In the genomic region with DNA sequence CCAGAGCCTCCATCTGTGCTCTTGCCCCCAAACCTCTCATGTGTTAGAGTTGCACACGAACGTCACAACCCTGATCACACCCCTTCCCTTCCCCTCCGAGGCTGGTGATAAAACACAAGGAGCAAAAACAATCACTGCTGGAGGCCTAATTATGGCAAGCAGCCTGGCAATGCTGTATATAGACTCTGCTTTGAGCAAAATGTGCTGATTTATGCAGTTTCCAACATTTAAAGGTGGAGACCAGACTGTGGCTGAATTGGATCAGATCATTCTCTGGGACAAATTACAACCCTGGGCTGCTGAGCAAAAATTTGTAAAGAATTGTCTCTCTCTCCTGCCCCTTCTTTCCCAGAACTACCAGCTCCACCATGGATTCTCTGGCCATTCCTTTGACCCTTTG, we compare ENCODE assay signal across 29 cellular contexts.
"Had no signal": no experiment of that assay in that cellular context is flagged by ENCODE, and none has a peak within 500 bp of the region (broad histone marks: within the 10 kb centered on the region; RNA-seq: fewer than 3 reads in every experiment).

No MANE protein-coding gene starts in this region.

- DNase-seq: activated CD4-positive, alpha-beta memory T cell treated with anti-CD3 and anti-CD28 coated beads for 36 hours; activated CD4-positive, alpha-beta T cell treated with anti-CD3 and anti-CD28 coated beads for 36 hours; activated CD4-positive, alpha-beta T cell treated with anti-CD3 and anti-CD28 coated beads, Interleukin-2, amount 10 ng/mL, durations not matched to agents 24 days and 14 days; activated CD4-positive, CD25-positive, alpha-beta regulatory T cell; activated CD4-positive, CD25-positive, alpha-beta regulatory T cell treated with anti-CD3 and anti-CD28 coated beads, Interleukin-2, amount 50 U/mL, for 72 hours; activated CD8-positive, alpha-beta memory T cell treated with anti-CD3 and anti-CD28 coated beads, Interleukin-2, amount 10 ng/mL, durations not matched to agents 7 days and 5 days; activated CD8-positive, alpha-beta memory T cell treated with anti-CD3 and anti-CD28 coated beads, Interleukin-2, amount 50 U/mL, for 4 hours; activated CD8-positive, alpha-beta T cell treated with anti-CD3 and anti-CD28 coated beads, Interleukin-2, amount 10 ng/mL, durations not matched to agents 7 days and 5 days; activated gamma-delta T cell; activated naive CD4-positive, alpha-beta T cell; activated naive CD4-positive, alpha-beta T cell treated with anti-CD3 and anti-CD28 coated beads, Interleukin-2, amount 10 ng/mL, durations not matched to agents 7 days and 5 days; activated naive CD8-positive, alpha-beta T cell treated with anti-CD3 and anti-CD28 coated beads, Interleukin-2, amount 10 ng/mL, durations not matched to agents 7 days and 5 days; activated T-cell treated with anti-CD3 and anti-CD28 coated beads, Interleukin-2, amount 50 U/mL, for 1 hour; activated T-cell treated with anti-CD3 and anti-CD28 coated beads, Interleukin-2, amount 50 U/mL, for 72 hours; central memory CD4-positive, alpha-beta T cell; cerebellar nuclear complex; colonic mucosa; effector memory CD4-positive, alpha-beta T cell; endodermal cell; foreskin melanocyte; heart right ventricle; T-helper 2 cell had no signal

- H3K4me3 Mint-ChIP-seq: activated CD4-positive, alpha-beta memory T cell treated with anti-CD3 and anti-CD28 coated beads for 36 hours; activated CD4-positive, alpha-beta T cell treated with anti-CD3 and anti-CD28 coated beads for 36 hours; activated CD4-positive, alpha-beta T cell treated with anti-CD3 and anti-CD28 coated beads, Interleukin-2, amount 10 ng/mL, durations not matched to agents 24 days and 14 days; activated CD8-positive, alpha-beta memory T cell treated with anti-CD3 and anti-CD28 coated beads, Interleukin-2, amount 10 ng/mL, durations not matched to agents 7 days and 5 days; activated CD8-positive, alpha-beta T cell treated with anti-CD3 and anti-CD28 coated beads, Interleukin-2, amount 10 ng/mL, durations not matched to agents 7 days and 5 days; activated naive CD4-positive, alpha-beta T cell treated with anti-CD3 and anti-CD28 coated beads, Interleukin-2, amount 10 ng/mL, durations not matched to agents 7 days and 5 days; activated naive CD8-positive, alpha-beta T cell treated with anti-CD3 and anti-CD28 coated beads, Interleukin-2, amount 10 ng/mL, durations not matched to agents 7 days and 5 days; activated T-cell treated with anti-CD3 and anti-CD28 coated beads, Interleukin-2, amount 50 U/mL, for 72 hours; brain; endodermal cell had no signal

- H3K36me3 ChIP-seq: ascending aorta, breast epithelium, cardiac muscle cell, colonic mucosa, gastroesophageal sphincter, heart right ventricle had no signal

- H3K9me3 Mint-ChIP-seq: activated CD4-positive, alpha-beta memory T cell treated with anti-CD3 and anti-CD28 coated beads for 36 hours; activated CD4-positive, alpha-beta T cell treated with anti-CD3 and anti-CD28 coated beads, Interleukin-2, amount 10 ng/mL, durations not matched to agents 24 days and 14 days; activated naive CD4-positive, alpha-beta T cell treated with anti-CD3 and anti-CD28 coated beads, Interleukin-2, amount 10 ng/mL, durations not matched to agents 7 days and 5 days; activated naive CD4-positive, alpha-beta T cell treated with anti-CD3 and anti-CD28 coated beads, Interleukin-2, amount 50 U/mL, for 72 hours; activated T-cell treated with anti-CD3 and anti-CD28 coated beads, Interleukin-2, amount 50 U/mL, for 72 hours; endodermal cell had no signal

- H3K27ac ChIP-seq: ascending aorta, breast epithelium, cardiac muscle cell, colonic mucosa, gastroesophageal sphincter, heart right ventricle had no signal

- H3K9me3 ChIP-seq: ascending aorta, breast epithelium, colonic mucosa, heart right ventricle had no signal

- ATAC-seq: activated CD4-positive, alpha-beta T cell treated with anti-CD3 and anti-CD28 coated beads for 36 hours; activated CD8-positive, alpha-beta memory T cell treated with anti-CD3 and anti-CD28 coated beads, Interleukin-2, amount 10 ng/mL, durations not matched to agents 7 days and 5 days; activated CD8-positive, alpha-beta T cell treated with anti-CD3 and anti-CD28 coated beads, Interleukin-2, amount 10 ng/mL, durations not matched to agents 7 days and 5 days; activated naive CD4-positive, alpha-beta T cell treated with anti-CD3 and anti-CD28 coated beads, Interleukin-2, amount 50 U/mL, for 72 hours; activated T-cell treated with anti-CD3 and anti-CD28 coated beads, Interleukin-2, amount 50 U/mL, for 72 hours; esophagus mucosa; gastroesophageal sphincter; heart right ventricle had no signal

- H3K27me3 Mint-ChIP-seq: brain had no signal

- H3K4me3 ChIP-seq: ascending aorta, breast epithelium, cardiac muscle cell, colonic mucosa, gastroesophageal sphincter, heart right ventricle had no signal

- H3K4me1 Mint-ChIP-seq: activated CD4-positive, alpha-beta T cell treated with anti-CD3 and anti-CD28 coated beads, Interleukin-2, amount 10 ng/mL, durations not matched to agents 24 days and 14 days; activated CD8-positive, alpha-beta memory T cell treated with anti-CD3 and anti-CD28 coated beads, Interleukin-2, amount 10 ng/mL, durations not matched to agents 7 days and 5 days; activated naive CD4-positive, alpha-beta T cell treated with anti-CD3 and anti-CD28 coated beads, Interleukin-2, amount 10 ng/mL, durations not matched to agents 7 days and 5 days; activated naive CD8-positive, alpha-beta T cell treated with anti-CD3 and anti-CD28 coated beads, Interleukin-2, amount 10 ng/mL, durations not matched to agents 7 days and 5 days; brain had no signal

- H3K4me1 ChIP-seq: ascending aorta, breast epithelium, colonic mucosa had no signal

- H3K27me3 ChIP-seq: ascending aorta, breast epithelium, cardiac muscle cell, colonic mucosa had no signal

- H3K27ac Mint-ChIP-seq: activated CD4-positive, alpha-beta memory T cell treated with anti-CD3 and anti-CD28 coated beads for 36 hours; activated CD4-positive, alpha-beta T cell treated with anti-CD3 and anti-CD28 coated beads for 36 hours; activated CD4-positive, alpha-beta T cell treated with anti-CD3 and anti-CD28 coated beads, Interleukin-2, amount 10 ng/mL, durations not matched to agents 24 days and 14 days; activated CD8-positive, alpha-beta memory T cell treated with anti-CD3 and anti-CD28 coated beads, Interleukin-2, amount 10 ng/mL, durations not matched to agents 7 days and 5 days; activated CD8-positive, alpha-beta T cell treated with anti-CD3 and anti-CD28 coated beads, Interleukin-2, amount 10 ng/mL, durations not matched to agents 7 days and 5 days; activated naive CD4-positive, alpha-beta T cell treated with anti-CD3 and anti-CD28 coated beads, Interleukin-2, amount 10 ng/mL, durations not matched to agents 7 days and 5 days; activated naive CD4-positive, alpha-beta T cell treated with anti-CD3 and anti-CD28 coated beads, Interleukin-2, amount 50 U/mL, for 72 hours; activated naive CD8-positive, alpha-beta T cell treated with anti-CD3 and anti-CD28 coated beads, Interleukin-2, amount 10 ng/mL, durations not matched to agents 7 days and 5 days; activated T-cell treated with anti-CD3 and anti-CD28 coated beads, Interleukin-2, amount 50 U/mL, for 72 hours; brain; endodermal cell had no signal

- H3K36me3 Mint-ChIP-seq: activated CD4-positive, alpha-beta memory T cell treated with anti-CD3 and anti-CD28 coated beads for 36 hours; activated CD8-positive, alpha-beta memory T cell treated with anti-CD3 and anti-CD28 coated beads, Interleukin-2, amount 10 ng/mL, durations not matched to agents 7 days and 5 days; activated naive CD4-positive, alpha-beta T cell treated with anti-CD3 and anti-CD28 coated beads, Interleukin-2, amount 10 ng/mL, durations not matched to agents 7 days and 5 days; activated naive CD4-positive, alpha-beta T cell treated with anti-CD3 and anti-CD28 coated beads, Interleukin-2, amount 50 U/mL, for 72 hours; activated naive CD8-positive, alpha-beta T cell treated with anti-CD3 and anti-CD28 coated beads, Interleukin-2, amount 10 ng/mL, durations not matched to agents 7 days and 5 days; brain had no signal
